ENCODE assay signal across 24 cellular contexts in genomic region chr2:65061146-65061909, GRCh38. TPM values are rescaled to one million over a fixed set of nuclear protein-coding genes. Genes with fewer than 3 reads are reported as not detected.
DNase-seq lines count a peak whose midpoint lies in the region; ATAC-seq and TF ChIP-seq lines count a peak whose summit lies in the region.
"Had no signal": no experiment of that assay in that cellular context is flagged by ENCODE, and none has a peak within 500 bp of the region (broad histone marks: within the 10 kb centered on the region; RNA-seq: fewer than 3 reads in every experiment).

No MANE protein-coding gene starts in this region.

- H3K4me3 ChIP-seq in breast epithelium (no peak overlapping the region), skeletal muscle tissue (ENCODE audit: low read length in 3 of 3) (peak overlapping the region in 1 of 3 donors; percentile 7)
- H3K4me3 ChIP-seq: colonic mucosa, heart left ventricle, thoracic aorta had no signal

- no peak for TF ChIP-seq POLR2A in breast epithelium (IDR thresholded peaks at IDR 0.05)

- no peaks in the 10 kb centered on the region for H3K27me3 Mint-ChIP-seq in MCF 10A (ENCODE audit: insufficient read depth, unreplicated experiment)
- H3K27me3 Mint-ChIP-seq: activated B cell treated with CpG ODN at 0.5 μM for 24 hours; activated CD4-positive, alpha-beta memory T cell treated with anti-CD3 and anti-CD28 coated beads for 36 hours; naive thymus-derived CD4-positive, alpha-beta T cell had no signal

- H3K27ac ChIP-seq in breast epithelium (peak overlapping the region; percentile 82 to 84), layer of hippocampus (ENCODE audit: low read depth, low read length) (peak overlapping the region; percentile 4), skeletal muscle tissue (ENCODE audit: low read depth, low read length) (peak overlapping the region; percentile 93)
- H3K27ac ChIP-seq: colonic mucosa, HL-60, parathyroid adenoma, thoracic aorta had no signal

- peaks cover 4% of the 10 kb centered on the region for H3K36me3 Mint-ChIP-seq in MCF 10A (ENCODE audit: insufficient read depth, unreplicated experiment)
- H3K36me3 Mint-ChIP-seq: activated CD4-positive, alpha-beta memory T cell treated with anti-CD3 and anti-CD28 coated beads for 36 hours; naive thymus-derived CD4-positive, alpha-beta T cell had no signal

- H3K9ac ChIP-seq in skeletal muscle tissue (ENCODE audit: low read depth in 1 of 3, low read length in 3 of 3) = peak overlapping the region in 2 of 3 donors; percentile 17 to 37
- H3K9ac ChIP-seq: parathyroid adenoma had no signal

- H3K4me1 Mint-ChIP-seq in MCF 10A (ENCODE audit: insufficient read depth, unreplicated experiment) = peaks cover 22% of the 10 kb centered on the region

- intact Hi-C loops in breast epithelium (cut with DNase I; ENCODE audit: low total_unique reads) = no loop called here
- intact Hi-C loops in MCF 10A (cut with micrococcal nuclease) = loop anchor here (10.0 kb wide), 1 partner anchor 63 kb away; no protein-coding TSS in a partner anchor

- no TSS peak for BruUV-seq in MCF 10A (replicated peaks; lab: Mats Ljungman, UMichigan)

- H3K9me3 Mint-ChIP-seq in MCF 10A (ENCODE audit: unreplicated experiment) = no peaks in the 10 kb centered on the region
- H3K9me3 Mint-ChIP-seq: activated B cell treated with CpG ODN at 0.5 μM for 24 hours; activated CD4-positive, alpha-beta memory T cell treated with anti-CD3 and anti-CD28 coated beads for 36 hours had no signal

- H3K36me3 ChIP-seq in breast epithelium = no peaks in the 10 kb centered on the region
- H3K36me3 ChIP-seq in skeletal muscle tissue (ENCODE audit: control insufficient read depth in 3 of 3, insufficient read depth in 3 of 3, low read length in 3 of 3) = no peaks in the 10 kb centered on the region
- H3K36me3 ChIP-seq: colonic mucosa, heart left ventricle, thoracic aorta had no signal

- no peaks in the 10 kb centered on the region for H3K27me3 ChIP-seq in breast epithelium
- no peaks in the 10 kb centered on the region for H3K27me3 ChIP-seq in layer of hippocampus (ENCODE audit: control insufficient read depth, insufficient read depth, low read length)
- H3K27me3 ChIP-seq in skeletal muscle tissue (ENCODE audit: control insufficient read depth in 3 of 3, insufficient read depth in 3 of 3, low read length in 3 of 3) = no peaks in the 10 kb centered on the region
- H3K27me3 ChIP-seq: colonic mucosa, heart left ventricle had no signal

- peaks cover 0 to 13% of the 10 kb centered on the region in 2 donors for H3K4me1 ChIP-seq in breast epithelium
- H3K4me1 ChIP-seq in skeletal muscle tissue (ENCODE audit: control insufficient read depth in 3 of 3, insufficient read depth in 3 of 3, low read length in 3 of 3) = peaks cover 78 to 83% (median 79%) of the 10 kb centered on the region in 3 donors

- DNase-seq in breast epithelium (ENCODE audit: low spot score in 2 of 2) (no peak), MCF 10A (ENCODE audit: unreplicated experiment) (no peak)
- DNase-seq in effector CD8-positive, alpha-beta T cell (lab: John Stamatoyannopoulos, UW) = no peak
- DNase-seq in activated CD4-positive, alpha-beta T cell treated with anti-CD3 and anti-CD28 coated beads for 48 hours = no peak
- DNase-seq: activated B cell treated with CpG ODN at 0.5 μM for 24 hours; activated CD4-positive, alpha-beta memory T cell treated with anti-CD3 and anti-CD28 coated beads for 36 hours; activated gamma-delta T cell treated with Interleukin-2 at 50 U/mL for 16 hours; colonic mucosa; COR-L47; DND-41; heart left ventricle; mesendoderm; naive thymus-derived CD4-positive, alpha-beta T cell; NCI-H526 treated with DMSO at 0.1 percent for 48 hours; RPMI8226; T-helper 9 cell had no signal

- H3K9me3 ChIP-seq in breast epithelium (no peaks in the 10 kb centered on the region), skeletal muscle tissue (ENCODE audit: control insufficient read depth in 3 of 3, low read length in 3 of 3) (no peaks in the 10 kb centered on the region)
- H3K9me3 ChIP-seq: colonic mucosa, heart left ventricle, thoracic aorta had no signal

- no peak overlapping the region for H3K27ac Mint-ChIP-seq in MCF 10A (ENCODE audit: low read depth, unreplicated experiment)
- H3K27ac Mint-ChIP-seq: activated B cell treated with CpG ODN at 0.5 μM for 24 hours; activated CD4-positive, alpha-beta memory T cell treated with anti-CD3 and anti-CD28 coated beads for 36 hours had no signal

- no peak for TF ChIP-seq CTCF in breast epithelium (IDR thresholded peaks at IDR 0.05)
- no peak for TF ChIP-seq CTCF in MCF 10A (IDR thresholded peaks at IDR 0.05; ENCODE audit: unreplicated experiment)

- ATAC-seq in HG03025 (IDR thresholded peaks at IDR 0.05; ENCODE audit: low FRiP score, unreplicated experiment) (no peak), HG02852 (IDR thresholded peaks at IDR 0.05; ENCODE audit: unreplicated experiment) (no peak)
- ATAC-seq: heart left ventricle; left lobe of liver; naive thymus-derived CD4-positive, alpha-beta T cell had no signal

- no peak overlapping the region for H3K4me3 Mint-ChIP-seq in MCF 10A (ENCODE audit: unreplicated experiment)
- H3K4me3 Mint-ChIP-seq: activated B cell treated with CpG ODN at 0.5 μM for 24 hours; activated CD4-positive, alpha-beta memory T cell treated with anti-CD3 and anti-CD28 coated beads for 36 hours; naive thymus-derived CD4-positive, alpha-beta T cell had no signal

- CTCF ChIA-PET in MCF 10A (lab: Yijun Ruan, JAX) = interaction anchor here (1.7 to 6.7 kb wide), 2 partner anchors 10 to 125 kb away, joined by 5 to 47 read pairs; no protein-coding TSS in a partner anchor

- POLR2A ChIA-PET in MCF 10A (lab: Yijun Ruan, JAX) = no interaction called here

RNA-seq across cellular contexts. Expression of gene CEP68, which starts 5.1 kb away (rescaled TPM):
- total RNA-seq in breast epithelium (10 to 100 TPM; 23.3 to 32.2 (median 25.0) TPM), MCF 10A (2022) (5.4 and 7.2 TPM in 2 replicates), skeletal muscle tissue (27.1 TPM)

Comparison
In these comparisons a context has a peak if more than half of its experiments do, and no peak if none do; other contexts are left out.
1. H3K27ac ChIP-seq: peak in every context shown above with its lines; median percentile 93 in skeletal muscle tissue; 83 in breast epithelium; 4 in layer of hippocampus.